Comparison of ENCODE assay signal across 20 cellular contexts in genomic region chr3:87410110-87410509, GRCh38.
"Had no signal": no experiment of that assay in that cellular context is flagged by ENCODE, and none has a peak within 500 bp of the region (broad histone marks: within the 10 kb centered on the region; RNA-seq: fewer than 3 reads in every experiment).

No MANE protein-coding gene starts in this region.

- H3K4me3 ChIP-seq: adrenal gland, body of pancreas, coronary artery, left ventricle myocardium inferior, pancreas, tibial nerve, uterus had no signal

- H3K27ac Mint-ChIP-seq: activated CD8-positive, alpha-beta memory T cell treated with anti-CD3 and anti-CD28 coated beads, Interleukin-2, amount 10 ng/mL, durations not matched to agents 7 days and 5 days; activated T-cell treated with anti-CD3 and anti-CD28 coated beads, Interleukin-2, amount 50 U/mL, for 24 hours; naive B cell; stimulated activated memory B cell treated with anti-CD40 and anti-IgM and Interleukin-4, amounts not matched to agents 10 μg/mL and 1 μg/mL and 100 μg/mL, for 72 hours had no signal

- H3K4me1 Mint-ChIP-seq: activated CD8-positive, alpha-beta memory T cell treated with anti-CD3 and anti-CD28 coated beads, Interleukin-2, amount 10 ng/mL, durations not matched to agents 7 days and 5 days; naive B cell; stimulated activated memory B cell treated with anti-CD40 and anti-IgM and Interleukin-4, amounts not matched to agents 10 μg/mL and 1 μg/mL and 100 μg/mL, for 72 hours had no signal

- DNase-seq: activated CD4-positive, alpha-beta T cell treated with anti-CD3 and anti-CD28 coated beads, Interleukin-2, amount 50 U/mL, for 4 hours; activated CD4-positive, CD25-positive, alpha-beta regulatory T cell treated with anti-CD3 and anti-CD28 coated beads, Interleukin-2, amount 50 U/mL, for 72 hours; activated CD8-positive, alpha-beta memory T cell treated with anti-CD3 and anti-CD28 coated beads, Interleukin-2, amount 10 ng/mL, durations not matched to agents 7 days and 5 days; activated effector memory CD4-positive, alpha-beta T cell treated with Interleukin-2 at 50 U/mL for 16 hours; activated naive CD4-positive, alpha-beta T cell treated with anti-CD3 and anti-CD28 coated beads, Interleukin-2, amount 50 U/mL, for 16 hours; activated T-cell treated with anti-CD3 and anti-CD28 coated beads, Interleukin-2, amount 50 U/mL, for 24 hours; adrenal gland; body of pancreas; central memory CD4-positive, alpha-beta T cell; hippocampal formation; left ventricle myocardium inferior; naive B cell; pancreas; stimulated activated CD4-positive, alpha-beta T cell treated with anti-CD3 and anti-CD28 coated beads, Interleukin-12 subunit alpha, Interleukin-12 subunit beta, amount 100 ng/mL, for 4 hours; stimulated activated CD4-positive, alpha-beta T cell treated with anti-CD3 and anti-CD28 coated beads, Interleukin-2, amount 100 ng/mL, for 24 hours; T1000; uterus had no signal

- H3K36me3 Mint-ChIP-seq: activated CD8-positive, alpha-beta memory T cell treated with anti-CD3 and anti-CD28 coated beads, Interleukin-2, amount 10 ng/mL, durations not matched to agents 7 days and 5 days; naive B cell; stimulated activated memory B cell treated with anti-CD40 and anti-IgM and Interleukin-4, amounts not matched to agents 10 μg/mL and 1 μg/mL and 100 μg/mL, for 72 hours had no signal

- H3K4me3 Mint-ChIP-seq: activated CD8-positive, alpha-beta memory T cell treated with anti-CD3 and anti-CD28 coated beads, Interleukin-2, amount 10 ng/mL, durations not matched to agents 7 days and 5 days; activated T-cell treated with anti-CD3 and anti-CD28 coated beads, Interleukin-2, amount 50 U/mL, for 24 hours; naive B cell; stimulated activated memory B cell treated with anti-CD40 and anti-IgM and Interleukin-4, amounts not matched to agents 10 μg/mL and 1 μg/mL and 100 μg/mL, for 72 hours had no signal

- H3K9me3 Mint-ChIP-seq: activated T-cell treated with anti-CD3 and anti-CD28 coated beads, Interleukin-2, amount 50 U/mL, for 24 hours; stimulated activated memory B cell treated with anti-CD40 and anti-IgM and Interleukin-4, amounts not matched to agents 10 μg/mL and 1 μg/mL and 100 μg/mL, for 72 hours had no signal

- H3K27me3 Mint-ChIP-seq: activated CD8-positive, alpha-beta memory T cell treated with anti-CD3 and anti-CD28 coated beads, Interleukin-2, amount 10 ng/mL, durations not matched to agents 7 days and 5 days; activated T-cell treated with anti-CD3 and anti-CD28 coated beads, Interleukin-2, amount 50 U/mL, for 24 hours; naive B cell; stimulated activated memory B cell treated with anti-CD40 and anti-IgM and Interleukin-4, amounts not matched to agents 10 μg/mL and 1 μg/mL and 100 μg/mL, for 72 hours had no signal
